Comparison of ENCODE assay signal across 28 cellular contexts in genomic region chr18:3960142-3960541, GRCh38.
"Had no signal": no experiment of that assay in that cellular context is flagged by ENCODE, and none has a peak within 500 bp of the region (broad histone marks: within the 10 kb centered on the region; RNA-seq: fewer than 3 reads in every experiment).

No MANE protein-coding gene starts in this region.

- H3K9ac ChIP-seq: parathyroid adenoma had no signal

- H3K27ac ChIP-seq: left ventricle myocardium inferior, neutrophil, parathyroid adenoma, prostate gland, skin epidermis, stomach, thyroid gland, transverse colon, upper lobe of left lung, vagina had no signal

- H3K27me3 ChIP-seq: neutrophil, stomach, testis, thyroid gland, transverse colon, upper lobe of left lung, vagina had no signal

- H3K36me3 Mint-ChIP-seq: naive B cell; natural killer cell; stimulated activated naive B cell treated with anti-CD40 and anti-IgM and Interleukin-4, amounts not matched to agents 10 μg/mL and 1 μg/mL and 100 μg/mL, for 72 hours had no signal

- H3K4me1 ChIP-seq: left ventricle myocardium inferior, parathyroid adenoma, prostate gland, stomach, thyroid gland, transverse colon, upper lobe of left lung, vagina had no signal

- H3K79me2 ChIP-seq: parathyroid adenoma had no signal

- ATAC-seq: right cardiac atrium; sciatic nerve; stimulated activated naive B cell treated with anti-CD40 and anti-IgM and Interleukin-4, amounts not matched to agents 10 μg/mL and 1 μg/mL and 100 μg/mL, for 72 hours had no signal

- H3K9me3 ChIP-seq: left ventricle myocardium inferior, neutrophil, prostate gland, stomach, testis, thyroid gland, transverse colon, upper lobe of left lung, vagina had no signal

- H3K27ac Mint-ChIP-seq: mesothelial cell of epicardium; naive B cell; natural killer cell; stimulated activated naive B cell treated with anti-CD40 and anti-IgM and Interleukin-4, amounts not matched to agents 10 μg/mL and 1 μg/mL and 100 μg/mL, for 72 hours had no signal

- DNase-seq: hypothalamus; islet precursor cell; left ventricle myocardium inferior; mesendoderm; naive B cell; natural killer cell; occipital lobe; retina; right cardiac atrium; stimulated activated CD4-positive, alpha-beta T cell treated with anti-CD3 and anti-CD28 coated beads, Interleukin-12 subunit alpha, Interleukin-12 subunit beta, amount 100 ng/mL, for 4 hours; stimulated activated CD4-positive, alpha-beta T cell treated with anti-CD3 and anti-CD28 coated beads, Interleukin-15, amount 100 ng/mL, for 24 hours; stimulated activated CD4-positive, alpha-beta T cell treated with anti-CD3 and anti-CD28 coated beads, Interleukin-2, amount 100 ng/mL, for 24 hours; stimulated activated CD4-positive, alpha-beta T cell treated with anti-CD3 and anti-CD28 coated beads, Interleukin-4, amount 100 ng/mL, for 1 hour; stimulated activated naive B cell treated with anti-CD40 and anti-IgM and Interleukin-4, amounts not matched to agents 10 μg/mL and 1 μg/mL and 100 μg/mL, for 72 hours; stimulated activated naive CD8-positive, alpha-beta T cell treated with anti-CD3 and anti-CD28 coated beads, Interleukin-15, Interleukin-2, amounts not matched to agents 100 U/mL and 50 U/mL, for 24 hours; stomach; testis; thyroid gland; transverse colon had no signal

- H3K4me3 Mint-ChIP-seq: mesothelial cell of epicardium; naive B cell; natural killer cell; stimulated activated naive B cell treated with anti-CD40 and anti-IgM and Interleukin-4, amounts not matched to agents 10 μg/mL and 1 μg/mL and 100 μg/mL, for 72 hours had no signal

- H3K36me3 ChIP-seq: left ventricle myocardium inferior, neutrophil, prostate gland, stomach, thyroid gland, transverse colon, upper lobe of left lung, vagina had no signal

- H2AFZ ChIP-seq: parathyroid adenoma had no signal

- H3K4me1 Mint-ChIP-seq: naive B cell; natural killer cell; stimulated activated naive B cell treated with anti-CD40 and anti-IgM and Interleukin-4, amounts not matched to agents 10 μg/mL and 1 μg/mL and 100 μg/mL, for 72 hours had no signal

- H3K4me3 ChIP-seq: left ventricle myocardium inferior, lung, prostate gland, skin epidermis, stomach, testis, thyroid gland, transverse colon, upper lobe of left lung, vagina had no signal
